ENCODE assay signal across 13 cellular contexts in genomic region chr10:31059323-31059722, GRCh38. TPM values are rescaled to one million over a fixed set of nuclear protein-coding genes. Genes with fewer than 3 reads are reported as not detected.
DNase-seq lines count a peak whose midpoint lies in the region; ATAC-seq and TF ChIP-seq lines count a peak whose summit lies in the region.
"Had no signal": no experiment of that assay in that cellular context is flagged by ENCODE, and none has a peak within 500 bp of the region (broad histone marks: within the 10 kb centered on the region; RNA-seq: fewer than 3 reads in every experiment).

No MANE protein-coding gene starts in this region.

- DNase-seq in GM23248 (peak; percentile 21), amniotic epithelial cell (ENCODE audit: low read depth) (peak; percentile 15), fibroblast of pulmonary artery (ENCODE audit: low read depth) (peak; percentile 23), renal cortical epithelial cell (ENCODE audit: low read depth) (peak; percentile 58), NCI-H2029 treated with DMSO at 0.1 percent for 48 hours (lab: John Stamatoyannopoulos, UW) (no peak), OCI-LY7 (ENCODE audit: low spot score) (no peak)
- DNase-seq: CD4-positive, alpha-beta T cell; NCI-H1105 treated with DMSO at 0.1 percent for 48 hours; NCI-H187 treated with DMSO at 0.1 percent for 48 hours; NCI-H69; NK-92 treated with Interleukin-12 subunit alpha and Interleukin-12 subunit beta, amount 100 ng/mL, for 24 hours; T-cell had no signal

- H3F3A ChIP-seq in GM23248 (ENCODE audit: insufficient read depth): peaks cover 30% of the 10 kb centered on the region

- H3K27ac ChIP-seq in GM23248 (0 out of 2 replicates have a peak overlapping the region, but pooled peaks have one; percentile 2), OCI-LY7 (ENCODE audit: low read depth, low read length, poor library complexity, severe bottlenecking) (no peak overlapping the region)

- H4K20me1 ChIP-seq in GM23248 (ENCODE audit: insufficient read depth): no peaks in the 10 kb centered on the region
- no peaks in the 10 kb centered on the region for H4K20me1 ChIP-seq in OCI-LY7 (ENCODE audit: insufficient read depth, low read length)

- H3K4me3 ChIP-seq in GM23248 (no peak overlapping the region), fibroblast of pulmonary artery (replicated peaks; ENCODE audit: low read depth, low read length) (no peak overlapping the region), OCI-LY7 (ENCODE audit: low read depth, low read length, poor library complexity, severe bottlenecking) (no peak overlapping the region)

- 92 to 93% methylated on average over 1 of the region's 1 CpG for WGBS in GM23248 (ENCODE audit: low coverage in 1 of 2, low lambda C conversion rate in 2 of 2, missing lambda C conversion rate in 2 of 2), 2 experiments

- H3K79me2 ChIP-seq in GM23248 (ENCODE audit: insufficient read depth) (no peaks in the 10 kb centered on the region), OCI-LY7 (ENCODE audit: insufficient read depth, low read depth, low read length) (no peaks in the 10 kb centered on the region)

- H3K4me1 ChIP-seq in GM23248 (ENCODE audit: insufficient read depth) (peaks cover 34% of the 10 kb centered on the region), OCI-LY7 (ENCODE audit: insufficient read depth, low read length, poor library complexity, severe bottlenecking) (no peaks in the 10 kb centered on the region)

- H3K9me3 ChIP-seq in GM23248 (ENCODE audit: low read depth): no peaks in the 10 kb centered on the region
- H3K9me3 ChIP-seq in OCI-LY7 (ENCODE audit: low read length): 0 out of 2 replicates have a peak, but pooled peaks cover 3% of the 10 kb centered on the region

- POLR2A ChIA-PET in OCI-LY7 (lab: Charles Lee): interaction anchor here (0.6 to 0.8 kb wide), 2 partner anchors 12 to 670 kb away, joined by 3 to 9 read pairs; no protein-coding TSS in a partner anchor

- H3K36me3 ChIP-seq in GM23248 (ENCODE audit: low read depth) (no peaks in the 10 kb centered on the region), OCI-LY7 (ENCODE audit: insufficient read depth, low read length) (no peaks in the 10 kb centered on the region)

- no peak for ATAC-seq in GM18873 (IDR thresholded peaks at IDR 0.05; ENCODE audit: low FRiP score, unreplicated experiment)
- ATAC-seq: T-cell had no signal

- no peak overlapping the region for H3K4me2 ChIP-seq in GM23248 (ENCODE audit: unreplicated experiment)
- H3K4me2 ChIP-seq in OCI-LY7 (ENCODE audit: low read length): no peak overlapping the region

- in situ Hi-C loops in GM23248 (cut with MboI): no loop called here

- H3K27me3 ChIP-seq in GM23248 (replicated peaks; ENCODE audit: insufficient read depth): no peaks in the 10 kb centered on the region

- BruUV-seq in OCI-LY7 (replicated peaks; lab: Mats Ljungman, UMichigan): no TSS peak

- intact Hi-C loops in OCI-LY7 (cut with micrococcal nuclease; ENCODE audit: unreplicated experiment): no loop called here

- peak overlapping the region; percentile 45; the same call in 1 of the 2 replicates for H2AFZ ChIP-seq in GM23248
- H2AFZ ChIP-seq in OCI-LY7 (ENCODE audit: low read length): no peak overlapping the region

- TF ChIP-seq CTCF in fibroblast of pulmonary artery (IDR thresholded peaks at IDR 0.05; ENCODE audit: low read length, missing control alignments) (no peak), OCI-LY7 (conservative IDR thresholded peaks at IDR 0.05; ENCODE audit: low read length) (no peak)

- H3K9me2 ChIP-seq in GM23248 (ENCODE audit: insufficient read depth) (no peaks in the 10 kb centered on the region), OCI-LY7 (ENCODE audit: insufficient read depth, low read length) (no peaks in the 10 kb centered on the region)

- CTCF ChIA-PET in OCI-LY7 (lab: Charles Lee; ENCODE audit: unreplicated experiment): interaction anchor here (0.5 kb wide), 1 partner anchor 790 kb away, joined by 3 read pairs; no protein-coding TSS in a partner anchor

- no peak overlapping the region for H3K9ac ChIP-seq in GM23248

RNA-seq across cellular contexts. Expression of gene ZNF438, which starts 27.7 kb away (rescaled TPM):
- total RNA-seq in GM23248 (2014; rRNA removed; shearing (Covaris generic)): 2.3 and 2.9 TPM in 2 replicates
- 4.0 and 4.1 TPM in 2 replicates for polyA plus RNA-seq in GM23248 (2016; fragmentation: Nextera tagmentation; extraction: Ambion mirVana)
- 2.1 and 3.9 TPM in 2 replicates for total RNA-seq in renal cortical epithelial cell
- total RNA-seq in OCI-LY7 (2014; rRNA removed; shearing (Covaris generic)): 1.3 and 2.0 TPM in 2 replicates
- 2.1 and 2.5 TPM in 2 replicates for total RNA-seq in OCI-LY7 (2022)

Comparison
In these comparisons a context has a peak if more than half of its experiments do, and no peak if none do; other contexts are left out.
1. DNase-seq: peak in GM23248 (single experiment), amniotic epithelial cell (single experiment), fibroblast of pulmonary artery (single experiment) and renal cortical epithelial cell (single experiment); none in NCI-H2029 treated with DMSO at 0.1 percent for 48 hours (single experiment) and OCI-LY7 (single experiment).